12 cellular contexts compared by ENCODE assay signal in genomic region chr5:152309926-152310450, GRCh38.
DNase-seq lines count a peak whose midpoint lies in the region; ATAC-seq and TF ChIP-seq lines count a peak whose summit lies in the region.
"Had no signal": no experiment of that assay in that cellular context is flagged by ENCODE, and none has a peak within 500 bp of the region (broad histone marks: within the 10 kb centered on the region; RNA-seq: fewer than 3 reads in every experiment).

No MANE protein-coding gene starts in this region.

- no peak for TF ChIP-seq CTCF in uterus (IDR thresholded peaks at IDR 0.05)

- H3K9me3 ChIP-seq in ectodermal cell (ENCODE audit: control insufficient read depth, low read length) (no peaks in the 10 kb centered on the region), neuronal stem cell (replicated peaks in 1 of 2; ENCODE audit: control insufficient read depth in 2 of 2, insufficient read depth in 1 of 2, low read depth in 1 of 2, low read length in 2 of 2) (no peaks in the 10 kb centered on the region), uterus (no peaks in the 10 kb centered on the region)
- H3K9me3 ChIP-seq: Caco-2 had no signal

- H2AFZ ChIP-seq in neuronal stem cell (ENCODE audit: low read length): no peak overlapping the region

- H4K91ac ChIP-seq in neuronal stem cell (ENCODE audit: low read depth, low read length, poor library complexity): no peak overlapping the region

- H3K14ac ChIP-seq in neuronal stem cell (ENCODE audit: low read length): no peak overlapping the region

- H2BK15ac ChIP-seq in neuronal stem cell (ENCODE audit: low read length): no peak overlapping the region

- H3K4me1 ChIP-seq in ectodermal cell (ENCODE audit: control insufficient read depth, insufficient read depth, low read length) (peaks cover 22% of the 10 kb centered on the region), neuronal stem cell (ENCODE audit: control insufficient read depth in 2 of 2, insufficient read depth in 1 of 2, low read depth in 1 of 2, low read length in 2 of 2) (peaks cover 0 to 20% of the 10 kb centered on the region in 2 donors), uterus (no peaks in the 10 kb centered on the region)
- H3K4me1 ChIP-seq: Caco-2 had no signal

- no peaks in the 10 kb centered on the region for H3K79me1 ChIP-seq in neuronal stem cell (ENCODE audit: low read depth, low read length)

- H3K36me3 ChIP-seq in ectodermal cell (ENCODE audit: control insufficient read depth, insufficient read depth, low read length): no peaks in the 10 kb centered on the region
- no peaks in the 10 kb centered on the region for H3K36me3 ChIP-seq in neuronal stem cell (replicated peaks in 1 of 2; ENCODE audit: control insufficient read depth in 2 of 2, insufficient read depth in 2 of 2, low read length in 2 of 2)
- no peaks in the 10 kb centered on the region for H3K36me3 ChIP-seq in uterus

- intact Hi-C loops in uterus (cut with DNase I; ENCODE audit: low total_unique reads): no loop called here

- TF ChIP-seq POLR2A in uterus (IDR thresholded peaks at IDR 0.05): no peak

- H3K4me3 ChIP-seq in ectodermal cell (ENCODE audit: insufficient read depth, low read depth, low read length): no peak overlapping the region
- no peak overlapping the region for H3K4me3 ChIP-seq in neuronal stem cell (ENCODE audit: low read length in 2 of 2)
- no peak overlapping the region for H3K4me3 ChIP-seq in uterus

- peak overlapping the region; percentile 30 for H2BK5ac ChIP-seq in neuronal stem cell (ENCODE audit: low read length)

- H3K27ac ChIP-seq in ectodermal cell (ENCODE audit: insufficient read depth, low read depth, low read length, poor library complexity, severe bottlenecking): peak overlapping the region; percentile 16
- H3K27ac ChIP-seq in neuronal stem cell (replicated peaks; ENCODE audit: low read length): peak overlapping the region; percentile 21
- no peak overlapping the region for H3K27ac ChIP-seq in uterus

- 46 to 51% methylated on average over 2 of the region's 2 CpGs for WGBS in ectodermal cell, 2 experiments
- WGBS in neuronal stem cell (ENCODE audit: extremely low coverage in 2 of 2, insufficient read length in 2 of 2, insufficient replicate concordance in 1 of 2), 2 donors: no CpG with 5 or more reads among the region's 2 CpGs

- H3K4me2 ChIP-seq in neuronal stem cell (ENCODE audit: insufficient read depth, low read length, poor library complexity, severe bottlenecking): no peak overlapping the region

- peak; percentile 21 for DNase-seq in D341Med (ENCODE audit: low spot score)
- peak; percentile 17 for DNase-seq in NCI-H82 treated with DMSO at 0.1 percent for 48 hours (lab: John Stamatoyannopoulos, UW; ENCODE audit: unreplicated experiment)
- DNase-seq in neuronal stem cell (ENCODE audit: low spot score): peak; percentile 8
- no peak for DNase-seq in uterus
- no peak for DNase-seq in stimulated activated CD4-positive, alpha-beta T cell treated with anti-CD3 and anti-CD28 coated beads, Interleukin-12 subunit alpha, Interleukin-12 subunit beta, amount 100 ng/mL, for 4 hours
- DNase-seq: Caco-2; CD8-positive, alpha-beta T cell; EL; HCEC 1CT; HFFc6 had no signal

- no peaks in the 10 kb centered on the region for H3K27me3 ChIP-seq in ectodermal cell (ENCODE audit: control insufficient read depth, insufficient read depth, low read length, poor library complexity, severe bottlenecking)
- no peaks in the 10 kb centered on the region for H3K27me3 ChIP-seq in neuronal stem cell (ENCODE audit: control insufficient read depth in 3 of 3, insufficient read depth in 3 of 3, low read depth in 1 of 3, low read length in 3 of 3)
- no peaks in the 10 kb centered on the region for H3K27me3 ChIP-seq in uterus

- H2BK120ac ChIP-seq in neuronal stem cell (ENCODE audit: low read depth, low read length): no peak overlapping the region

- H3K23ac ChIP-seq in neuronal stem cell (ENCODE audit: low read depth, low read length, poor library complexity): no peak overlapping the region

- H3K18ac ChIP-seq in neuronal stem cell (ENCODE audit: low read length): peak overlapping the region; percentile 54

- H3K4ac ChIP-seq in neuronal stem cell (ENCODE audit: low read length): no peak overlapping the region

- ATAC-seq in GM21786 (IDR thresholded peaks at IDR 0.05; ENCODE audit: unreplicated experiment): no peak
- ATAC-seq: CD8-positive, alpha-beta T cell had no signal

- H4K8ac ChIP-seq in neuronal stem cell (ENCODE audit: low read depth, low read length): no peak overlapping the region

- H2BK12ac ChIP-seq in neuronal stem cell (ENCODE audit: low read length): no peak overlapping the region

- no peak overlapping the region for H3K9ac ChIP-seq in neuronal stem cell (ENCODE audit: low read depth, low read length, poor library complexity)

- H2AK5ac ChIP-seq in neuronal stem cell (ENCODE audit: low read depth, low read length): no peak overlapping the region

Comparison
In these comparisons a context has a peak if more than half of its experiments do, and no peak if none do; other contexts are left out.
1. DNase-seq: peak in D341Med (single experiment), NCI-H82 treated with DMSO at 0.1 percent for 48 hours (single experiment) and neuronal stem cell (single experiment); none in uterus (0 of 2) and stimulated activated CD4-positive, alpha-beta T cell treated with anti-CD3 and anti-CD28 coated beads, Interleukin-12 subunit alpha, Interleukin-12 subunit beta, amount 100 ng/mL, for 4 hours (single experiment).
2. H3K27ac ChIP-seq: peak in ectodermal cell (single experiment) and neuronal stem cell (single experiment); none in uterus (0 of 2).